24 cellular contexts compared by ENCODE assay signal in the genomic region with DNA sequence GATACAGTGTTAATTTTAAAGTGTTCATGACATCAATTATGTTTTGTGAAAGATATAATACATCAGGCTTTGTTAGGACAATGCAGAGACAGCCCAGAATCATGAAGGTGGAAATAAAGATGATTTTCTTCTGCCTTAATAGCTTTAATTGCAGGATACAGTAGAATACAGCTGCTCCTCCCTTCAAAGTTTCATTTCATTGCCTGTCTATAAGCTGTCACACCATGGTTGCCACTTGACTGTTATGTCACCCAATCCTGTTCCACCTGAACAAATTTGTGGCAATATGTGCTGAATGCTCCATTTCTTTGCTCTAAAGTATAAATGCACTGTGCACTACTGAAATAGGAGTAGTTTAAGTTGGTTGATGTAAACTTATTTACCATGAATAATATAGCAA.
"Had no signal": no experiment of that assay in that cellular context is flagged by ENCODE, and none has a peak within 500 bp of the region (broad histone marks: within the 10 kb centered on the region; RNA-seq: fewer than 3 reads in every experiment).

No MANE protein-coding gene starts in this region.

- H3K4me3 Mint-ChIP-seq: mesothelial cell of epicardium, naive B cell had no signal

- FAIRE-seq: keratinocyte had no signal

- H3K36me3 ChIP-seq: esophagus squamous epithelium, gastrocnemius medialis, heart right ventricle, left lung, lower lobe of right lung had no signal

- H3K4me1 Mint-ChIP-seq: mesothelial cell of epicardium, naive B cell had no signal

- H3K9me3 ChIP-seq: esophagus squamous epithelium, gastrocnemius medialis, lower lobe of right lung had no signal

- H3K27ac ChIP-seq: coronary artery, dorsolateral prefrontal cortex, epithelial cell of prostate, esophagus squamous epithelium, gastrocnemius medialis, heart right ventricle, left lung, lower lobe of right lung had no signal

- H3K27ac Mint-ChIP-seq: mesothelial cell of epicardium, naive B cell had no signal

- H3K4me1 ChIP-seq: esophagus squamous epithelium, gastrocnemius medialis, left lung, lower lobe of right lung had no signal

- DNase-seq: dermis blood vessel endothelial cell; dorsolateral prefrontal cortex; effector CD4-positive, alpha-beta T cell; effector memory CD4-positive, alpha-beta T cell; erythroblast; esophagus squamous epithelium; foreskin fibroblast; foreskin melanocyte; gastrocnemius medialis; glutamatergic neuron; heart right ventricle; hippocampal formation; left cardiac atrium; left lung; left ventricle myocardium superior; lower lobe of right lung; mesenchymal stem cell; mucosa of descending colon; naive B cell had no signal

- H3K27me3 ChIP-seq: dorsolateral prefrontal cortex, esophagus squamous epithelium, gastrocnemius medialis, heart right ventricle, left lung had no signal

- H3K36me3 Mint-ChIP-seq: naive B cell had no signal

- ATAC-seq: esophagus mucosa, gastrocnemius medialis, heart right ventricle, left cardiac atrium, left ventricle myocardium superior, lower lobe of right lung, mucosa of descending colon had no signal

- H3K27me3 Mint-ChIP-seq: naive B cell had no signal

- H3K4me3 ChIP-seq: coronary artery, dorsolateral prefrontal cortex, esophagus squamous epithelium, gastrocnemius medialis, heart right ventricle, left lung, lower lobe of right lung, mucosa of descending colon had no signal
